ENCODE assay signal across 8 cellular contexts in genomic region chr11:67382481-67383136, GRCh38. TPM values are rescaled to one million over a fixed set of nuclear protein-coding genes. Genes with fewer than 3 reads are reported as not detected.
DNase-seq lines count a peak whose midpoint lies in the region; ATAC-seq, FAIRE-seq and TF ChIP-seq lines count a peak whose summit lies in the region.

No MANE protein-coding gene starts in this region.

- H3K27ac ChIP-seq in BLaER1 (no peak overlapping the region), kidney (ENCODE audit: low read depth in 2 of 2, low read length in 2 of 2) (no peak overlapping the region)

- H3K27me3 ChIP-seq in BLaER1: peaks cover 10% of the 10 kb centered on the region
- H3K27me3 ChIP-seq in bronchial epithelial cell (ENCODE audit: control insufficient read depth, insufficient read depth, low read length): no peaks in the 10 kb centered on the region

- peaks cover 51% of the 10 kb centered on the region for H3K27me3 Mint-ChIP-seq in WTC11 (ENCODE audit: low read depth)

- no peaks in the 10 kb centered on the region for H3K9me3 ChIP-seq in BLaER1
- H3K9me3 ChIP-seq in kidney (ENCODE audit: control insufficient read depth in 1 of 2, low read length in 2 of 2): no peaks in the 10 kb centered on the region

- no peaks in the 10 kb centered on the region for H3K9me3 Mint-ChIP-seq in WTC11

- FAIRE-seq in bronchial epithelial cell (lab: Jason Lieb, UNC) (no peak), kidney (lab: Jason Lieb, UNC) (no peak)

- peak; percentile 66 for ATAC-seq in GM21576 (IDR thresholded peaks at IDR 0.05; ENCODE audit: unreplicated experiment)
- peak; percentile 85 for ATAC-seq in WTC11
- no peak for ATAC-seq in HG03521 (IDR thresholded peaks at IDR 0.05; ENCODE audit: unreplicated experiment)

- no peaks in the 10 kb centered on the region for H4K20me1 ChIP-seq in BLaER1

- TF ChIP-seq CTCF in WTC11 (IDR thresholded peaks at IDR 0.05) (peak; percentile 90), bronchial epithelial cell (IDR thresholded peaks at IDR 0.05; ENCODE audit: insufficient read depth, low read length, severe bottlenecking) (peak; percentile 98), kidney (IDR thresholded peaks at IDR 0.05; ENCODE audit: borderline replicate concordance, extremely low read depth, insufficient read depth) (peak; percentile 98)

- DNase-seq in NCI-H2171 treated with DMSO at 0.1 percent for 48 hours (lab: John Stamatoyannopoulos, UW): peak; percentile 60
- peak; percentile 90 for DNase-seq in WTC11 (ENCODE audit: low spot score)
- peak; percentile 69 for DNase-seq in bronchial epithelial cell (ENCODE audit: low read depth)
- DNase-seq in kidney: peak; percentile 89
- peak; percentile 71 for DNase-seq in stimulated activated CD4-positive, alpha-beta T cell treated with anti-CD3 and anti-CD28 coated beads, Interleukin-2, amount 100 ng/mL, for 4 hours (ENCODE audit: low read depth)

- no peaks in the 10 kb centered on the region for H3K36me3 ChIP-seq in BLaER1
- H3K36me3 ChIP-seq in bronchial epithelial cell (ENCODE audit: control insufficient read depth, insufficient read depth, low read length): no peaks in the 10 kb centered on the region
- H3K36me3 ChIP-seq in kidney (ENCODE audit: control insufficient read depth in 1 of 2, insufficient read depth in 2 of 2, low read length in 2 of 2): no peaks in the 10 kb centered on the region

- intact Hi-C loops in kidney (cut with DNase I): loop anchor here (5.0 kb wide), 1 partner anchor 35 kb away; no protein-coding TSS in a partner anchor

- H3K9ac ChIP-seq in BLaER1 (no peak overlapping the region), kidney (ENCODE audit: low read length in 2 of 2) (no peak overlapping the region)

- CTCF ChIA-PET in WTC11 (lab: Charles Lee): interaction anchor here (0.6 to 25.7 kb wide), 39 partner anchors 9 to 916 kb away, joined by 3 to 842 read pairs (median 5); partner anchors contain the start of genes CLCF1, NUDT8, POLD4 and PPP1CA

- POLR2A ChIA-PET in WTC11 (lab: Charles Lee): interaction anchor here (0.7 to 1.5 kb wide), 3 partner anchors 8 to 54 kb away, joined by 3 to 8 read pairs (median 4); partner anchors contain the start of gene POLD4

- H3K4me1 ChIP-seq in BLaER1: peaks cover 43% of the 10 kb centered on the region
- H3K4me1 ChIP-seq in kidney (ENCODE audit: control insufficient read depth in 1 of 2, insufficient read depth in 1 of 2, low read depth in 1 of 2, low read length in 2 of 2): peaks cover 0 to 4% of the 10 kb centered on the region in 2 donors

- H3K4me3 Mint-ChIP-seq in WTC11: no peak overlapping the region

- peaks cover 18% of the 10 kb centered on the region for H3K4me1 Mint-ChIP-seq in WTC11

- no peaks in the 10 kb centered on the region for H3K36me3 Mint-ChIP-seq in WTC11

- H3K4me2 ChIP-seq in BLaER1: peak overlapping the region; percentile 76; the same call in 1 of the 2 replicates

- H3K4me3 ChIP-seq in BLaER1 (no peak overlapping the region), bronchial epithelial cell (ENCODE audit: low read depth, low read length) (no peak overlapping the region), kidney (ENCODE audit: low read length in 2 of 2) (no peak overlapping the region)

- no peak overlapping the region; the same call in 1 of the 2 replicates for H3K27ac Mint-ChIP-seq in WTC11

TF ChIP-seq in WTC11, 78 proteins besides CTCF, POLR2A, EP300 and RAD21:
- TF ChIP-seq ZNF121 (CRISPR knock-in tag; IDR thresholded peaks at IDR 0.05): 0 out of 2 replicates have a peak, but pooled peaks have one; percentile 16
- TF ChIP-seq ETV6 (CRISPR knock-in tag; IDR thresholded peaks at IDR 0.05): 0 out of 2 replicates have a peak, but pooled peaks have one; percentile 19
- TF ChIP-seq, protein P1, sequence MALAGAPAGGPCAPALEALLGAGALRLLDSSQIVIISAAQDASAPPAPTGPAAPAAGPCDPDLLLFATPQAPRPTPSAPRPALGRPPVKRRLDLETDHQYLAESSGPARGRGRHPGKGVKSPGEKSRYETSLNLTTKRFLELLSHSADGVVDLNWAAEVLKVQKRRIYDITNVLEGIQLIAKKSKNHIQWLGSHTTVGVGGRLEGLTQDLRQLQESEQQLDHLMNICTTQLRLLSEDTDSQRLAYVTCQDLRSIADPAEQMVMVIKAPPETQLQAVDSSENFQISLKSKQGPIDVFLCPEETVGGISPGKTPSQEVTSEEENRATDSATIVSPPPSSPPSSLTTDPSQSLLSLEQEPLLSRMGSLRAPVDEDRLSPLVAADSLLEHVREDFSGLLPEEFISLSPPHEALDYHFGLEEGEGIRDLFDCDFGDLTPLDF (CRISPR knock-in tag; IDR thresholded peaks at IDR 0.05): no peak
TF ChIP-seq in WTC11: peak in this region for 2.

RNA-seq across cellular contexts. Expression of gene RAD9A, which starts 9.2 kb away (rescaled TPM):
- 25.7 to 45.5 TPM (median 26.7 TPM) in 3 replicates for total RNA-seq in WTC11 (2021)
- 8.7 and 10.8 TPM in 2 replicates for total RNA-seq in bronchial epithelial cell
- 17.8 TPM for total RNA-seq in kidney
- 16.4 TPM for polyA plus RNA-seq in kidney (ENCODE audit: insufficient read depth, low read depth, low replicate concordance)

RNA-seq across cellular contexts. Expression of gene CLCF1, which starts 9.2 kb away (rescaled TPM):
- total RNA-seq in WTC11 (2021): 0.48 to 0.92 TPM (median 0.92 TPM) in 3 replicates
- total RNA-seq in bronchial epithelial cell: 1.8 and 2.3 TPM in 2 replicates
- total RNA-seq in kidney: 15.8 TPM
- polyA plus RNA-seq in kidney (ENCODE audit: insufficient read depth, low read depth, low replicate concordance): 5.7 TPM

RNA-seq across cellular contexts. Expression of gene PPP1CA, which starts 19.0 kb away (rescaled TPM):
- total RNA-seq in WTC11 (2021): 220 to 222 TPM (median 221 TPM) in 3 replicates
- total RNA-seq in bronchial epithelial cell: 209 and 225 TPM in 2 replicates
- 155 TPM for total RNA-seq in kidney
- polyA plus RNA-seq in kidney (ENCODE audit: insufficient read depth, low read depth, low replicate concordance): 210 TPM

RNA-seq across cellular contexts. Expression of gene TBC1D10C, which starts 21.3 kb away (rescaled TPM):
- 0.72 to 1.0 TPM (median 0.96 TPM) in 3 replicates for total RNA-seq in WTC11 (2021)
- not detected in 2 replicates for total RNA-seq in bronchial epithelial cell
- total RNA-seq in kidney: 13.9 TPM
- polyA plus RNA-seq in kidney (ENCODE audit: insufficient read depth, low read depth, low replicate concordance): 1.7 TPM

RNA-seq across cellular contexts. Expression of gene POLD4, which starts 29.3 kb away (rescaled TPM):
- total RNA-seq in WTC11 (2021): 30.3 to 38.3 TPM (median 37.7 TPM) in 3 replicates
- total RNA-seq in bronchial epithelial cell: 45.8 and 83.1 TPM in 2 replicates
- 54.4 TPM for total RNA-seq in kidney
- 174 TPM for polyA plus RNA-seq in kidney (ENCODE audit: insufficient read depth, low read depth, low replicate concordance)
